In genomic region chr12:69570545-69571399, GRCh38 we compare ENCODE assay signal across 8 cellular contexts. TPM values are rescaled to one million over a fixed set of nuclear protein-coding genes. Genes with fewer than 3 reads are reported as not detected.
DNase-seq lines count a peak whose midpoint lies in the region; ATAC-seq, FAIRE-seq and TF ChIP-seq lines count a peak whose summit lies in the region.

No MANE protein-coding gene starts in this region.

- no peaks in the 10 kb centered on the region for H3K4me1 ChIP-seq in CD4-positive, CD25-positive, alpha-beta regulatory T cell (ENCODE audit: control insufficient read depth, insufficient read depth, low read length, poor library complexity, severe bottlenecking)
- H3K4me1 ChIP-seq in OCI-LY7 (ENCODE audit: insufficient read depth, low read length, poor library complexity, severe bottlenecking) (no peaks in the 10 kb centered on the region), foreskin keratinocyte (peaks cover 19% of the 10 kb centered on the region), trophoblast cell (ENCODE audit: control insufficient read depth in 1 of 2, insufficient read depth in 2 of 2, low read length in 2 of 2) (no peaks in the 10 kb centered on the region)

- CTCF ChIA-PET in OCI-LY7 (lab: Charles Lee; ENCODE audit: unreplicated experiment) = interaction anchor here (1.0 kb wide), 1 partner anchor 280 kb away, joined by 3 read pairs; no protein-coding TSS in a partner anchor

- intact Hi-C loops in OCI-LY7 (cut with micrococcal nuclease; ENCODE audit: unreplicated experiment) = loop anchor here (1.0 to 10.0 kb wide), 5 partner anchors 99 to 416 kb away; no protein-coding TSS in a partner anchor
- intact Hi-C loops in activated T-helper 1 cell treated with anti-CD3 and anti-CD28 coated beads, Interleukin-12 subunit alpha, Interleukin-12 subunit beta, Interleukin-2, Interleukin-4 antibody, amounts not matched to agents 30 ng/mL and 10 ng/mL and 1 ng/mL, durations not matched to agents 14 hours and 24 hours and 36 hours (cut with micrococcal nuclease) = loop anchor here (1.0 to 2.0 kb wide), 8 partner anchors 15 to 416 kb away; partner anchors contain the start of genes CCT2 and FRS2

- H3K36me3 Mint-ChIP-seq in CD4-positive, CD25-positive, alpha-beta regulatory T cell = peaks cover 30% of the 10 kb centered on the region
- peaks cover 22% of the 10 kb centered on the region for H3K36me3 Mint-ChIP-seq in activated T-helper 1 cell treated with anti-CD3 and anti-CD28 coated beads, Interleukin-12 subunit alpha, Interleukin-12 subunit beta, Interleukin-2, Interleukin-4 antibody, amounts not matched to agents 30 ng/mL and 10 ng/mL and 1 ng/mL, durations not matched to agents 14 hours and 24 hours and 36 hours (ENCODE audit: low read depth)

- H3K23ac ChIP-seq in trophoblast cell (ENCODE audit: low read length) = no peak overlapping the region

- no peaks in the 10 kb centered on the region for H3K27me3 ChIP-seq in CD4-positive, CD25-positive, alpha-beta regulatory T cell (ENCODE audit: control insufficient read depth, insufficient read depth, low read length)
- H3K27me3 ChIP-seq in HL-60 (ENCODE audit: insufficient read depth, poor library complexity, severe bottlenecking) = no peaks in the 10 kb centered on the region
- no peaks in the 10 kb centered on the region for H3K27me3 ChIP-seq in foreskin keratinocyte
- no peaks in the 10 kb centered on the region for H3K27me3 ChIP-seq in trophoblast cell (ENCODE audit: insufficient read depth, low read length)

- no peak overlapping the region for H2AFZ ChIP-seq in OCI-LY7 (ENCODE audit: low read length)
- no peak overlapping the region for H2AFZ ChIP-seq in trophoblast cell (ENCODE audit: insufficient read depth, low read length, poor library complexity)

- no peaks in the 10 kb centered on the region for H3K79me2 ChIP-seq in OCI-LY7 (ENCODE audit: insufficient read depth, low read depth, low read length)
- H3K79me2 ChIP-seq in trophoblast cell (ENCODE audit: control insufficient read depth, insufficient read depth, low read length, poor library complexity) = no peaks in the 10 kb centered on the region

- peak; percentile 45 to 72 (median 63) for DNase-seq in CD4-positive, CD25-positive, alpha-beta regulatory T cell
- DNase-seq in GM19239 (ENCODE audit: insufficient read length, low spot score) = peak; percentile 10
- DNase-seq in HL-60 (ENCODE audit: low read depth in 1 of 2, low spot score in 1 of 2) = peak in 1 of 2 experiments; percentile 61
- peak; percentile 75 for DNase-seq in OCI-LY7 (ENCODE audit: low spot score)
- peak; percentile 38 for DNase-seq in activated T-helper 1 cell treated with anti-CD3 and anti-CD28 coated beads, Interleukin-12 subunit alpha, Interleukin-12 subunit beta, Interleukin-2, Interleukin-4 antibody, amounts not matched to agents 30 ng/mL and 10 ng/mL and 1 ng/mL, durations not matched to agents 14 hours and 24 hours and 36 hours (ENCODE audit: low spot score)
- DNase-seq in foreskin keratinocyte = peak in 1 of 2 donors; percentile 57
- DNase-seq in trophoblast cell = peak; percentile 56 to 88
- DNase-seq in HK-2 (ENCODE audit: unreplicated experiment) = no peak

- H4K91ac ChIP-seq in trophoblast cell (ENCODE audit: low read depth, low read length) = no peak overlapping the region

- H3K27ac ChIP-seq in CD4-positive, CD25-positive, alpha-beta regulatory T cell (ENCODE audit: insufficient read depth, low read length, poor library complexity, severe bottlenecking) = peak overlapping the region; percentile 66
- no peak overlapping the region for H3K27ac ChIP-seq in HL-60 (replicated peaks)
- H3K27ac ChIP-seq in OCI-LY7 (ENCODE audit: low read depth, low read length, poor library complexity, severe bottlenecking) = no peak overlapping the region
- peak overlapping the region; percentile 80 for H3K27ac ChIP-seq in foreskin keratinocyte
- no peak overlapping the region for H3K27ac ChIP-seq in trophoblast cell (ENCODE audit: low read depth, low read length)

- H3K9ac ChIP-seq in trophoblast cell (ENCODE audit: low read length) = no peak overlapping the region

- H3K4me1 Mint-ChIP-seq in CD4-positive, CD25-positive, alpha-beta regulatory T cell = peaks cover 0 to 10% (median 5%) of the 10 kb centered on the region in 4 donors
- H3K4me1 Mint-ChIP-seq in activated T-helper 1 cell treated with anti-CD3 and anti-CD28 coated beads, Interleukin-12 subunit alpha, Interleukin-12 subunit beta, Interleukin-2, Interleukin-4 antibody, amounts not matched to agents 30 ng/mL and 10 ng/mL and 1 ng/mL, durations not matched to agents 14 hours and 24 hours and 36 hours (ENCODE audit: low read depth) = peaks cover 10% of the 10 kb centered on the region

- no TSS peak for BruUV-seq in OCI-LY7 (replicated peaks; lab: Mats Ljungman, UMichigan)

- H2AK5ac ChIP-seq in trophoblast cell (ENCODE audit: low read length) = no peak overlapping the region

- no peak overlapping the region for H3K27ac Mint-ChIP-seq in CD4-positive, CD25-positive, alpha-beta regulatory T cell
- no peak overlapping the region for H3K27ac Mint-ChIP-seq in activated T-helper 1 cell treated with anti-CD3 and anti-CD28 coated beads, Interleukin-12 subunit alpha, Interleukin-12 subunit beta, Interleukin-2, Interleukin-4 antibody, amounts not matched to agents 30 ng/mL and 10 ng/mL and 1 ng/mL, durations not matched to agents 14 hours and 24 hours and 36 hours

- WGBS in trophoblast cell (ENCODE audit: extremely low coverage, insufficient coverage, insufficient read length) = no CpG with 5 or more reads among the region's 6 CpGs

- no peak overlapping the region for H4K12ac ChIP-seq in trophoblast cell (ENCODE audit: low read depth, low read length)

- no peak overlapping the region for H4K8ac ChIP-seq in trophoblast cell (ENCODE audit: low read depth, low read length)

- no peak overlapping the region for H3K4ac ChIP-seq in trophoblast cell (ENCODE audit: low read depth, low read length)

- H3K9me3 ChIP-seq in CD4-positive, CD25-positive, alpha-beta regulatory T cell (ENCODE audit: control insufficient read depth in 2 of 2, low read length in 2 of 2) = no peaks in the 10 kb centered on the region
- H3K9me3 ChIP-seq in OCI-LY7 (ENCODE audit: low read length) = no peaks in the 10 kb centered on the region
- H3K9me3 ChIP-seq in trophoblast cell (ENCODE audit: insufficient read depth, low read depth, low read length) = no peaks in the 10 kb centered on the region

- H2BK5ac ChIP-seq in trophoblast cell (ENCODE audit: low read depth, low read length, poor library complexity) = no peak overlapping the region

- H4K20me1 ChIP-seq in OCI-LY7 (ENCODE audit: insufficient read depth, low read length) = no peaks in the 10 kb centered on the region

- H3K36me3 ChIP-seq in CD4-positive, CD25-positive, alpha-beta regulatory T cell (ENCODE audit: control insufficient read depth, insufficient read depth, low read length) = peaks cover 39% of the 10 kb centered on the region
- H3K36me3 ChIP-seq in OCI-LY7 (ENCODE audit: insufficient read depth, low read length) (peaks cover 53% of the 10 kb centered on the region), trophoblast cell (ENCODE audit: control insufficient read depth in 1 of 2, insufficient read depth in 2 of 2, low read length in 2 of 2) (peaks cover 17 to 22% of the 10 kb centered on the region in 2 experiments)

- no peak overlapping the region for H3K18ac ChIP-seq in trophoblast cell (ENCODE audit: low read length)

- H3K4me2 ChIP-seq in OCI-LY7 (ENCODE audit: low read length) (no peak overlapping the region), trophoblast cell (ENCODE audit: low read length) (no peak overlapping the region)

- peak; percentile 76 for FAIRE-seq in GM19239 (lab: Jason Lieb, UNC)

- peaks cover 0 to 2% (median 0%) of the 10 kb centered on the region in 7 donors for H3K9me3 Mint-ChIP-seq in CD4-positive, CD25-positive, alpha-beta regulatory T cell
- H3K9me3 Mint-ChIP-seq in activated T-helper 1 cell treated with anti-CD3 and anti-CD28 coated beads, Interleukin-12 subunit alpha, Interleukin-12 subunit beta, Interleukin-2, Interleukin-4 antibody, amounts not matched to agents 30 ng/mL and 10 ng/mL and 1 ng/mL, durations not matched to agents 14 hours and 24 hours and 36 hours = no peaks in the 10 kb centered on the region

- H3K9me2 ChIP-seq in OCI-LY7 (ENCODE audit: insufficient read depth, low read length) = no peaks in the 10 kb centered on the region

- H2BK120ac ChIP-seq in trophoblast cell (ENCODE audit: insufficient read depth, low read length, poor library complexity) = no peak overlapping the region

- peak overlapping the region in 1 of 4 donors; percentile 9 for H3K4me3 Mint-ChIP-seq in CD4-positive, CD25-positive, alpha-beta regulatory T cell
- no peak overlapping the region for H3K4me3 Mint-ChIP-seq in activated T-helper 1 cell treated with anti-CD3 and anti-CD28 coated beads, Interleukin-12 subunit alpha, Interleukin-12 subunit beta, Interleukin-2, Interleukin-4 antibody, amounts not matched to agents 30 ng/mL and 10 ng/mL and 1 ng/mL, durations not matched to agents 14 hours and 24 hours and 36 hours

- peak; percentile 76 for TF ChIP-seq CTCF in HL-60 (IDR thresholded peaks at IDR 0.05; ENCODE audit: insufficient read depth, low read length)
- peak; percentile 96 for TF ChIP-seq CTCF in OCI-LY7 (conservative IDR thresholded peaks at IDR 0.05; ENCODE audit: low read length)
- peak; percentile 91 for TF ChIP-seq CTCF in foreskin keratinocyte (conservative IDR thresholded peaks at IDR 0.05)

- H3K79me1 ChIP-seq in trophoblast cell (ENCODE audit: low read length) = no peaks in the 10 kb centered on the region

- H2BK12ac ChIP-seq in trophoblast cell (ENCODE audit: low read length) = no peak overlapping the region

- H3K14ac ChIP-seq in trophoblast cell (ENCODE audit: low read length) = no peak overlapping the region

- ATAC-seq in CD4-positive, CD25-positive, alpha-beta regulatory T cell (ENCODE audit: low read depth in 2 of 2) = peak; percentile 52 to 55
- ATAC-seq in foreskin keratinocyte = peak; percentile 50

- POLR2A ChIA-PET in OCI-LY7 (lab: Charles Lee) = interaction anchor here (0.5 to 1.5 kb wide), 7 partner anchors 9 to 741 kb away, joined by 3 to 12 read pairs (median 3); no protein-coding TSS in a partner anchor

- no peaks in the 10 kb centered on the region for H3K27me3 Mint-ChIP-seq in CD4-positive, CD25-positive, alpha-beta regulatory T cell
- no peaks in the 10 kb centered on the region for H3K27me3 Mint-ChIP-seq in activated T-helper 1 cell treated with anti-CD3 and anti-CD28 coated beads, Interleukin-12 subunit alpha, Interleukin-12 subunit beta, Interleukin-2, Interleukin-4 antibody, amounts not matched to agents 30 ng/mL and 10 ng/mL and 1 ng/mL, durations not matched to agents 14 hours and 24 hours and 36 hours (ENCODE audit: insufficient read depth)

- H3K4me3 ChIP-seq in CD4-positive, CD25-positive, alpha-beta regulatory T cell (ENCODE audit: low read depth, low read length) = no peak overlapping the region
- H3K4me3 ChIP-seq in HL-60 (replicated peaks; ENCODE audit: insufficient read depth, low read length) (no peak overlapping the region), OCI-LY7 (ENCODE audit: low read depth, low read length, poor library complexity, severe bottlenecking) (no peak overlapping the region), trophoblast cell (ENCODE audit: low read depth, low read length) (no peak overlapping the region)

RNA-seq across cellular contexts. Expression of gene CCT2, which starts 14.5 kb away (rescaled TPM):
- total RNA-seq in CD4-positive, CD25-positive, alpha-beta regulatory T cell = 164 TPM
- polyA plus RNA-seq in CD4-positive, CD25-positive, alpha-beta regulatory T cell = 100 to 1,000 TPM; 149 to 166 (median 156) TPM
- total RNA-seq in OCI-LY7 (2014; rRNA removed; shearing (Covaris generic)) = 248 and 264 TPM in 2 replicates
- total RNA-seq in OCI-LY7 (2022) (270 and 317 TPM in 2 replicates), foreskin keratinocyte (275 and 297 TPM in 2 replicates)
- 442 and 447 TPM in 2 replicates for total RNA-seq in activated T-helper 1 cell treated with anti-CD3 and anti-CD28 coated beads, Interleukin-12 subunit alpha, Interleukin-12 subunit beta, Interleukin-2, Interleukin-4 antibody, amounts not matched to agents 30 ng/mL and 10 ng/mL and 1 ng/mL, durations not matched to agents 14 hours and 24 hours and 36 hours
- 218 and 269 TPM in 2 replicates for polyA plus RNA-seq in foreskin keratinocyte
- polyA plus RNA-seq in trophoblast cell (2013) = 301 and 316 TPM in 2 replicates

RNA-seq across cellular contexts. Expression of gene LRRC10, which starts 39.9 kb away (rescaled TPM):
- total RNA-seq in CD4-positive, CD25-positive, alpha-beta regulatory T cell = not detected
- polyA plus RNA-seq in CD4-positive, CD25-positive, alpha-beta regulatory T cell = not detected
- not detected in 2 replicates for total RNA-seq in OCI-LY7 (2014; rRNA removed; shearing (Covaris generic))
- total RNA-seq in OCI-LY7 (2022) (not detected in 2 replicates), foreskin keratinocyte (not detected in 2 replicates)
- not detected in 2 replicates for total RNA-seq in activated T-helper 1 cell treated with anti-CD3 and anti-CD28 coated beads, Interleukin-12 subunit alpha, Interleukin-12 subunit beta, Interleukin-2, Interleukin-4 antibody, amounts not matched to agents 30 ng/mL and 10 ng/mL and 1 ng/mL, durations not matched to agents 14 hours and 24 hours and 36 hours
- polyA plus RNA-seq in foreskin keratinocyte = not detected in 2 replicates
- polyA plus RNA-seq in trophoblast cell (2013) = not detected in 2 replicates

Comparison
In these comparisons a context has a peak if more than half of its experiments do, and no peak if none do; other contexts are left out.
1. H3K27ac ChIP-seq: peak in CD4-positive, CD25-positive, alpha-beta regulatory T cell (single experiment) and foreskin keratinocyte (single experiment); none in HL-60 (single experiment), OCI-LY7 (single experiment) and trophoblast cell (single experiment).
2. Peak in every context shown above with its lines, with median percentiles within 50 percentile points of each other: CTCF ChIP-seq.